Comparison of ENCODE assay signal across 18 cellular contexts in genomic region chr13:25796474-25796873, GRCh38.
DNase-seq lines count a peak whose midpoint lies in the region; ATAC-seq and TF ChIP-seq lines count a peak whose summit lies in the region.
"Had no signal": no experiment of that assay in that cellular context is flagged by ENCODE, and none has a peak within 500 bp of the region (broad histone marks: within the 10 kb centered on the region; RNA-seq: fewer than 3 reads in every experiment).

No MANE protein-coding gene starts in this region.

- no peak overlapping the region for H3K9ac ChIP-seq in BLaER1
- no peak overlapping the region for H3K9ac ChIP-seq in PC-3 (ENCODE audit: low read length)

- H3F3A ChIP-seq in PC-3 (ENCODE audit: low read length, unreplicated experiment), result no peaks in the 10 kb centered on the region

- TF ChIP-seq POLR2A in erythroblast (IDR thresholded peaks at IDR 0.05; ENCODE audit: low read length), result no peak

- H3K79me2 ChIP-seq in PC-3 (ENCODE audit: low read length), result no peaks in the 10 kb centered on the region

- H3K9me2 ChIP-seq in PC-3 (replicated peaks; ENCODE audit: low read length), result no peaks in the 10 kb centered on the region

- H4K20me1 ChIP-seq in BLaER1, result no peaks in the 10 kb centered on the region
- H4K20me1 ChIP-seq in PC-3 (ENCODE audit: low read length), result no peaks in the 10 kb centered on the region

- DNase-seq in PC-3 (peak; percentile 39), astrocyte of the spinal cord (ENCODE audit: low read depth, low spot score) (peak; percentile 25), non-pigmented ciliary epithelial cell (ENCODE audit: low read depth) (peak; percentile 6), erythroblast (lab: John Stamatoyannopoulos, UW) (no peak), HuH-7 (ENCODE audit: low spot score) (no peak), NCI-H748 (lab: John Stamatoyannopoulos, UW; ENCODE audit: unreplicated experiment) (no peak)
- DNase-seq: 8988T; ACHN; CD4-positive, alpha-beta memory T cell; DND-41; GF-D8; HCEC 1CT; HFFc6; IMR-90 had no signal

- peak; percentile 50 for ATAC-seq in PC-3
- ATAC-seq in HG03571 (IDR thresholded peaks at IDR 0.05; ENCODE audit: unreplicated experiment), result no peak

- H3K36me3 ChIP-seq in BLaER1, result no peaks in the 10 kb centered on the region
- H3K36me3 ChIP-seq in PC-3 (ENCODE audit: low read depth, low read length), result no peaks in the 10 kb centered on the region

- H2AFZ ChIP-seq in PC-3 (ENCODE audit: low read length), result no peak overlapping the region

- H3K9me3 ChIP-seq in BLaER1, result peaks cover 13% of the 10 kb centered on the region
- no peaks in the 10 kb centered on the region for H3K9me3 ChIP-seq in PC-3 (ENCODE audit: low read length)

- peaks cover 100% of the 10 kb centered on the region for H3K4me1 ChIP-seq in BLaER1
- H3K4me1 ChIP-seq in PC-3 (ENCODE audit: insufficient read depth, low read length), result no peaks in the 10 kb centered on the region

- H3K27me3 ChIP-seq in BLaER1 (no peaks in the 10 kb centered on the region), PC-3 (ENCODE audit: low read length) (no peaks in the 10 kb centered on the region)

- H3K27ac ChIP-seq in BLaER1 (peak overlapping the region; percentile 28; the same call in 1 of the 2 replicates), PC-3 (ENCODE audit: low read length) (no peak overlapping the region)
- H3K27ac ChIP-seq: C4-2B, HL-60 had no signal

- in situ Hi-C loops in astrocyte of the spinal cord (cut with HindIII; ENCODE audit: low sequenced_read_pairs), result no loop called here

- no TSS peak for BruUV-seq in PC-3 (replicated peaks; lab: Mats Ljungman, UMichigan)

- no peak overlapping the region for H3K4me3 ChIP-seq in BLaER1
- H3K4me3 ChIP-seq in PC-3 (ENCODE audit: low read length), result no peak overlapping the region
- no peak overlapping the region for H3K4me3 ChIP-seq in astrocyte of the spinal cord (ENCODE audit: low read depth, low read length)

- POLR2A ChIA-PET in PC-3 (lab: Charles Lee; ENCODE audit: unreplicated experiment), result no interaction called here

- no peak for TF ChIP-seq CTCF in PC-3 (conservative IDR thresholded peaks at IDR 0.05; ENCODE audit: low read depth, low read length)
- no peak for TF ChIP-seq CTCF in astrocyte of the spinal cord (IDR thresholded peaks at IDR 0.05; ENCODE audit: low read depth, low read length)

- CTCF ChIA-PET in PC-3 (lab: Charles Lee), result no interaction called here

- H3K4me2 ChIP-seq in BLaER1 (peak overlapping the region; percentile 28), PC-3 (ENCODE audit: low read length) (no peak overlapping the region)

- intact Hi-C loops in PC-3 (cut with micrococcal nuclease), result no loop called here

Comparison
In these comparisons a context has a peak if more than half of its experiments do, and no peak if none do; other contexts are left out.
1. DNase-seq: peak in PC-3 (single experiment), astrocyte of the spinal cord (single experiment) and non-pigmented ciliary epithelial cell (single experiment); none in erythroblast (0 of 2), HuH-7 (single experiment) and NCI-H748 (single experiment).